Comparison of ENCODE assay signal across 19 cellular contexts in the genomic region with DNA sequence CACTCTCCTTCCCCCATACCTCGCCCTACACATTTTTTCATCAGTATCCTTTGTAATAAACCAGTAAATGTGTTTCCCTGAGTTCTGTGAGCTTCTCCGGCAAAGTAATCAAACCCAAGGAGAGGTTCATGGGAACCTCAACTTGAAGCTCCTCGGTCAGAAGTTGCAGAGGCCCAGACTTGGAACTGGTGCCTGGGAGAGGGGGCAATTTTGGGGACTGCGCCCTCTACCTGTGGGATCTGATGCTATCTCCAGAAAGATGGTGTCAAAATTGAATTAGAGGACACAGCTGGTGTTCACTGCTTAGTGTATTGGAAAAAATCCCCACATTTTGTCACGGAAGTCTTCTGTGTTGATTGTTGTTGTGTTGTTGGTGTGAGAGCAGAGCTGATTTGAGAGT.
DNase-seq lines count a peak whose midpoint lies in the region; FAIRE-seq and TF ChIP-seq lines count a peak whose summit lies in the region.
"Had no signal": no experiment of that assay in that cellular context is flagged by ENCODE, and none has a peak within 500 bp of the region (broad histone marks: within the 10 kb centered on the region; RNA-seq: fewer than 3 reads in every experiment).

No MANE protein-coding gene starts in this region.

- TF ChIP-seq POLR2A in spleen (IDR thresholded peaks at IDR 0.05) = no peak
- TF ChIP-seq POLR2A in transverse colon (IDR thresholded peaks at IDR 0.05) = no peak

- 77 to 100% (median 92%) methylated on average over 5 of the region's 5 CpGs for WGBS in spleen, 5 donors
- WGBS in transverse colon (ENCODE audit: low coverage in 1 of 2), 2 donors = 80% methylated on average over 5 of the region's 5 CpGs; no CpG with 5 or more reads in 1 of the 2 donors

- H3K27ac ChIP-seq in astrocyte (ENCODE audit: low read depth, low read length) (no peak overlapping the region), spleen (no peak overlapping the region), transverse colon (no peak overlapping the region)
- H3K27ac ChIP-seq: colonic mucosa, neutrophil, skin epidermis had no signal

- H4K20me1 ChIP-seq in astrocyte (ENCODE audit: insufficient read depth, low read length) = no peaks in the 10 kb centered on the region

- no peak overlapping the region for H3K4me3 Mint-ChIP-seq in HFFc6
- no peak overlapping the region for H3K4me3 Mint-ChIP-seq in astrocyte (ENCODE audit: unreplicated experiment)
- H3K4me3 Mint-ChIP-seq in osteocyte (ENCODE audit: unreplicated experiment) = no peak overlapping the region
- H3K4me3 Mint-ChIP-seq: activated B cell treated with CpG ODN at 0.5 μM for 24 hours; activated CD4-positive, alpha-beta memory T cell treated with anti-CD3 and anti-CD28 coated beads for 36 hours; stimulated activated effector memory CD8-positive, alpha-beta T cell treated with anti-CD3 and anti-CD28 coated beads, Interleukin-12 subunit alpha, Interleukin-12 subunit beta, amount 100 ng/mL, for 72 hours had no signal

- H3K4me3 ChIP-seq in astrocyte (ENCODE audit: insufficient read depth, low read depth, low read length) (no peak overlapping the region), spleen (no peak overlapping the region), transverse colon (no peak overlapping the region)
- H3K4me3 ChIP-seq: colonic mucosa, skin epidermis had no signal

- H3K27ac Mint-ChIP-seq in HFFc6 (no peak overlapping the region; the same call in 1 of the 2 replicates), astrocyte (ENCODE audit: unreplicated experiment) (no peak overlapping the region), osteocyte (ENCODE audit: unreplicated experiment) (peak overlapping the region; percentile 11)
- H3K27ac Mint-ChIP-seq: activated B cell treated with CpG ODN at 0.5 μM for 24 hours; activated CD4-positive, alpha-beta memory T cell treated with anti-CD3 and anti-CD28 coated beads for 36 hours; stimulated activated effector memory CD8-positive, alpha-beta T cell treated with anti-CD3 and anti-CD28 coated beads, Interleukin-12 subunit alpha, Interleukin-12 subunit beta, amount 100 ng/mL, for 72 hours had no signal

- no peaks in the 10 kb centered on the region; the same call in 1 of the 2 replicates for H3K36me3 Mint-ChIP-seq in HFFc6 (ENCODE audit: low read depth)
- no peaks in the 10 kb centered on the region for H3K36me3 Mint-ChIP-seq in astrocyte (ENCODE audit: low read depth, unreplicated experiment)
- no peaks in the 10 kb centered on the region for H3K36me3 Mint-ChIP-seq in osteocyte (ENCODE audit: unreplicated experiment)
- H3K36me3 Mint-ChIP-seq: stimulated activated effector memory CD8-positive, alpha-beta T cell treated with anti-CD3 and anti-CD28 coated beads, Interleukin-12 subunit alpha, Interleukin-12 subunit beta, amount 100 ng/mL, for 72 hours had no signal

- H3K36me3 ChIP-seq in astrocyte (ENCODE audit: insufficient read depth, low read length) (no peaks in the 10 kb centered on the region), spleen (no peaks in the 10 kb centered on the region), transverse colon (no peaks in the 10 kb centered on the region)
- H3K36me3 ChIP-seq: colonic mucosa, neutrophil had no signal

- H2AFZ ChIP-seq in astrocyte (ENCODE audit: low read depth, low read length) = no peak overlapping the region

- no peak overlapping the region for H3K4me2 ChIP-seq in astrocyte (ENCODE audit: low read length)

- H3K27me3 Mint-ChIP-seq in HFFc6 (ENCODE audit: insufficient read depth) = peaks cover 2% of the 10 kb centered on the region; the same call in 1 of the 2 replicates
- no peaks in the 10 kb centered on the region for H3K27me3 Mint-ChIP-seq in astrocyte (ENCODE audit: low read depth, unreplicated experiment)
- no peaks in the 10 kb centered on the region for H3K27me3 Mint-ChIP-seq in osteocyte (ENCODE audit: unreplicated experiment)
- H3K27me3 Mint-ChIP-seq: activated B cell treated with CpG ODN at 0.5 μM for 24 hours; activated CD4-positive, alpha-beta memory T cell treated with anti-CD3 and anti-CD28 coated beads for 36 hours had no signal

- TF ChIP-seq EP300 in transverse colon (IDR thresholded peaks at IDR 0.05; ENCODE audit: low read depth) = no peak

- H3K79me2 ChIP-seq in astrocyte (ENCODE audit: insufficient read depth, low read length) = peaks cover 10% of the 10 kb centered on the region

- TF ChIP-seq CTCF in GM12872 (IDR thresholded peaks at IDR 0.05; ENCODE audit: insufficient read depth, low read depth, low read length) (peak; percentile 13; the same call in 1 of the 3 replicates), HFFc6 (IDR thresholded peaks at IDR 0.05) (peak; percentile 29; the same call in 1 of the 2 replicates), astrocyte (IDR thresholded peaks at IDR 0.05; ENCODE audit: insufficient read depth, low read depth, low read length) (no peak), osteocyte (IDR thresholded peaks at IDR 0.05) (no peak), spleen (IDR thresholded peaks at IDR 0.05 in 8 of 11, conservative IDR thresholded peaks at IDR 0.05 in 3 of 11) (no peak), transverse colon (IDR thresholded peaks at IDR 0.05) (no peak)

- no peak overlapping the region for H3K9ac ChIP-seq in astrocyte (ENCODE audit: low read length)

- intact Hi-C loops in spleen (cut with DNase I; ENCODE audit: low total_unique reads) = no loop called here
- intact Hi-C loops in transverse colon (cut with DNase I; ENCODE audit: low total_unique reads) = no loop called here

- DNase-seq in HFFc6 = no peak
- DNase-seq in astrocyte (ENCODE audit: low read depth) = no peak
- no peak for DNase-seq in osteocyte (ENCODE audit: extremely low spot score, unreplicated experiment)
- DNase-seq in spleen = no peak
- no peak for DNase-seq in transverse colon
- no peak for DNase-seq in ecto neural progenitor cell (ENCODE audit: low spot score)
- DNase-seq: activated B cell treated with CpG ODN at 0.5 μM for 24 hours; activated CD4-positive, alpha-beta memory T cell treated with anti-CD3 and anti-CD28 coated beads for 36 hours; activated effector memory CD4-positive, alpha-beta T cell treated with anti-CD3 and anti-CD28 coated beads, Interleukin-2, amount 50 U/mL, for 16 hours; colonic mucosa; COR-L47; NCI-H1417; NCI-H2107; NCI-H510A; stimulated activated CD4-positive, alpha-beta T cell treated with anti-CD3 and anti-CD28 coated beads, Interleukin-2, amount 100 ng/mL, for 24 hours had no signal

- H3K4me1 ChIP-seq in astrocyte (ENCODE audit: insufficient read depth, low read length) (no peaks in the 10 kb centered on the region), spleen (no peaks in the 10 kb centered on the region), transverse colon (no peaks in the 10 kb centered on the region)
- H3K4me1 ChIP-seq: colonic mucosa had no signal

- H3K4me1 Mint-ChIP-seq in HFFc6 (ENCODE audit: low read depth) (peaks cover 9% of the 10 kb centered on the region), astrocyte (ENCODE audit: low read depth, unreplicated experiment) (no peaks in the 10 kb centered on the region), osteocyte (ENCODE audit: unreplicated experiment) (peaks cover 11% of the 10 kb centered on the region)
- H3K4me1 Mint-ChIP-seq: activated B cell treated with CpG ODN at 0.5 μM for 24 hours had no signal

- in situ Hi-C loops in transverse colon (cut with MboI; ENCODE audit: low pct_ligation_motif_present in 1 of 4, low pct_unique_long_range_greater_than_20kb in 1 of 4, low sequenced_read_pairs in 3 of 4) = no loop called here

- H3K9me3 ChIP-seq in astrocyte (ENCODE audit: insufficient read depth, low read depth, low read length) (no peaks in the 10 kb centered on the region), spleen (no peaks in the 10 kb centered on the region), transverse colon (no peaks in the 10 kb centered on the region)
- H3K9me3 ChIP-seq: colonic mucosa, neutrophil had no signal

- peak; percentile 43 for FAIRE-seq in astrocyte (lab: Jason Lieb, UNC)

- H3K27me3 ChIP-seq in astrocyte (ENCODE audit: insufficient read depth, low read length) (no peaks in the 10 kb centered on the region), spleen (replicated peaks in 1 of 7) (no peaks in the 10 kb centered on the region), transverse colon (no peaks in the 10 kb centered on the region)
- H3K27me3 ChIP-seq: colonic mucosa, neutrophil had no signal

- H3K9me3 Mint-ChIP-seq in HFFc6 = no peaks in the 10 kb centered on the region
- H3K9me3 Mint-ChIP-seq in astrocyte (ENCODE audit: unreplicated experiment) = no peaks in the 10 kb centered on the region
- H3K9me3 Mint-ChIP-seq in osteocyte (ENCODE audit: unreplicated experiment) = peaks cover 3% of the 10 kb centered on the region
- H3K9me3 Mint-ChIP-seq: activated B cell treated with CpG ODN at 0.5 μM for 24 hours; activated CD4-positive, alpha-beta memory T cell treated with anti-CD3 and anti-CD28 coated beads for 36 hours; stimulated activated effector memory CD8-positive, alpha-beta T cell treated with anti-CD3 and anti-CD28 coated beads, Interleukin-12 subunit alpha, Interleukin-12 subunit beta, amount 100 ng/mL, for 72 hours had no signal

Comparison
In these comparisons a context has a peak if more than half of its experiments do, and no peak if none do; other contexts are left out.
1. CTCF ChIP-seq: peak in GM12872 (single experiment) and HFFc6 (single experiment); none in astrocyte (single experiment), osteocyte (single experiment), spleen (0 of 11) and transverse colon (0 of 5).